Comparison of ENCODE assay signal across 1 cellular context in genomic region chr10:71850745-71851629, GRCh38.
A peak's percentile ranks its signal among the peaks of the same experiment; 100 is the strongest.
TF ChIP-seq lines count a peak whose summit lies in the region.

TSS of gene PSAP (minus strand) at chr10:71851251. CDS start at chr10:71851221, 30 bp downstream.

TF ChIP-seq in HEK293, 187 proteins besides CTCF, POLR2A, EP300 and RAD21 (continued from another document and continues in another):
- TF ChIP-seq REST (tag by site-specific recombination; IDR thresholded peaks at IDR 0.05) (peak; percentile 30; the same call in 1 of the 2 replicates), ZXDB (tag by site-specific recombination; IDR thresholded peaks at IDR 0.05) (peak; percentile 79), ZNF433 (tag by site-specific recombination; IDR thresholded peaks at IDR 0.05; ENCODE audit: low read depth) (no peak), ZBTB21 (tag by site-specific recombination; IDR thresholded peaks at IDR 0.05) (no peak), ZNF837 (tag by site-specific recombination; IDR thresholded peaks at IDR 0.05) (no peak), TSHZ1 (tag by site-specific recombination; IDR thresholded peaks at IDR 0.05; ENCODE audit: borderline replicate concordance) (peak; percentile 10; the same call in 1 of the 2 replicates), ZNF473 (tag by site-specific recombination; IDR thresholded peaks at IDR 0.05) (no peak), ZNF792 (tag by site-specific recombination; IDR thresholded peaks at IDR 0.05) (no peak), SALL2 (tag by site-specific recombination; IDR thresholded peaks at IDR 0.05; ENCODE audit: borderline replicate concordance) (no peak), ZNF324 (tag by site-specific recombination; IDR thresholded peaks at IDR 0.05) (peak; percentile 51; the same call in 1 of the 2 replicates), ZNF555 (tag by site-specific recombination; conservative IDR thresholded peaks at IDR 0.05) (no peak), ZNF10 (tag by site-specific recombination; IDR thresholded peaks at IDR 0.05) (no peak), ZFHX2 (tag by site-specific recombination; conservative IDR thresholded peaks at IDR 0.05) (peak; percentile 73), ZBTB17 (tag by site-specific recombination; IDR thresholded peaks at IDR 0.05) (peak; percentile 85), PRDM1 (tag by site-specific recombination; IDR thresholded peaks at IDR 0.05) (peak; percentile 90), MZF1 (tag by site-specific recombination; IDR thresholded peaks at IDR 0.05; ENCODE audit: borderline replicate concordance) (no peak), ZNF23 (tag by site-specific recombination; IDR thresholded peaks at IDR 0.05; ENCODE audit: borderline replicate concordance) (no peak), YY1 (tag by site-specific recombination; IDR thresholded peaks at IDR 0.05) (no peak), ZFP37 (tag by site-specific recombination; IDR thresholded peaks at IDR 0.05) (0 out of 2 replicates have a peak, but pooled peaks have one; percentile 31), ZNF155 (tag by site-specific recombination; IDR thresholded peaks at IDR 0.05) (no peak), HOXA7 (CRISPR knock-in tag; IDR thresholded peaks at IDR 0.05; ENCODE audit: borderline replicate concordance) (no peak), REPIN1 (tag by site-specific recombination; IDR thresholded peaks at IDR 0.05; ENCODE audit: low read depth) (peak; percentile 24; the same call in 1 of the 2 replicates), ZBTB20 (tag by site-specific recombination; IDR thresholded peaks at IDR 0.05) (no peak), ZNF544 (tag by site-specific recombination; IDR thresholded peaks at IDR 0.05) (no peak), ZNF610 (tag by site-specific recombination; IDR thresholded peaks at IDR 0.05; ENCODE audit: borderline replicate concordance) (peak; percentile 100), ZNF558 (tag by site-specific recombination; IDR thresholded peaks at IDR 0.05) (no peak), ZNF791 (tag by site-specific recombination; IDR thresholded peaks at IDR 0.05) (no peak), ZBTB48 (tag by site-specific recombination; IDR thresholded peaks at IDR 0.05) (peak; percentile 87), BCL11B (tag by site-specific recombination; IDR thresholded peaks at IDR 0.05; ENCODE audit: low read depth) (no peak; the same call in 1 of the 2 replicates), ZNF621 (tag by site-specific recombination; IDR thresholded peaks at IDR 0.05) (no peak), KLF9 (tag by site-specific recombination; IDR thresholded peaks at IDR 0.05; ENCODE audit: low read depth) (peak; percentile 73; the same call in 1 of the 2 replicates)
- TF ChIP-seq, protein P1, sequence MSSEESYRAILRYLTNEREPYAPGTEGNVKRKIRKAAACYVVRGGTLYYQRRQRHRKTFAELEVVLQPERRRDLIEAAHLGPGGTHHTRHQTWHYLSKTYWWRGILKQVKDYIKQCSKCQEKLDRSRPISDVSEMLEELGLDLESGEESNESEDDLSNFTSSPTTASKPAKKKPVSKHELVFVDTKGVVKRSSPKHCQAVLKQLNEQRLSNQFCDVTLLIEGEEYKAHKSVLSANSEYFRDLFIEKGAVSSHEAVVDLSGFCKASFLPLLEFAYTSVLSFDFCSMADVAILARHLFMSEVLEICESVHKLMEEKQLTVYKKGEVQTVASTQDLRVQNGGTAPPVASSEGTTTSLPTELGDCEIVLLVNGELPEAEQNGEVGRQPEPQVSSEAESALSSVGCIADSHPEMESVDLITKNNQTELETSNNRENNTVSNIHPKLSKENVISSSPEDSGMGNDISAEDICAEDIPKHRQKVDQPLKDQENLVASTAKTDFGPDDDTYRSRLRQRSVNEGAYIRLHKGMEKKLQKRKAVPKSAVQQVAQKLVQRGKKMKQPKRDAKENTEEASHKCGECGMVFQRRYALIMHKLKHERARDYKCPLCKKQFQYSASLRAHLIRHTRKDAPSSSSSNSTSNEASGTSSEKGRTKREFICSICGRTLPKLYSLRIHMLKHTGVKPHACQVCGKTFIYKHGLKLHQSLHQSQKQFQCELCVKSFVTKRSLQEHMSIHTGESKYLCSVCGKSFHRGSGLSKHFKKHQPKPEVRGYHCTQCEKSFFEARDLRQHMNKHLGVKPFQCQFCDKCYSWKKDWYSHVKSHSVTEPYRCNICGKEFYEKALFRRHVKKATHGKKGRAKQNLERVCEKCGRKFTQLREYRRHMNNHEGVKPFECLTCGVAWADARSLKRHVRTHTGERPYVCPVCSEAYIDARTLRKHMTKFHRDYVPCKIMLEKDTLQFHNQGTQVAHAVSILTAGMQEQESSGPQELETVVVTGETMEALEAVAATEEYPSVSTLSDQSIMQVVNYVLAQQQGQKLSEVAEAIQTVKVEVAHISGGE (tag by site-specific recombination; conservative IDR thresholded peaks at IDR 0.05; ENCODE audit: low read depth), result no peak
- TF ChIP-seq, protein P2, sequence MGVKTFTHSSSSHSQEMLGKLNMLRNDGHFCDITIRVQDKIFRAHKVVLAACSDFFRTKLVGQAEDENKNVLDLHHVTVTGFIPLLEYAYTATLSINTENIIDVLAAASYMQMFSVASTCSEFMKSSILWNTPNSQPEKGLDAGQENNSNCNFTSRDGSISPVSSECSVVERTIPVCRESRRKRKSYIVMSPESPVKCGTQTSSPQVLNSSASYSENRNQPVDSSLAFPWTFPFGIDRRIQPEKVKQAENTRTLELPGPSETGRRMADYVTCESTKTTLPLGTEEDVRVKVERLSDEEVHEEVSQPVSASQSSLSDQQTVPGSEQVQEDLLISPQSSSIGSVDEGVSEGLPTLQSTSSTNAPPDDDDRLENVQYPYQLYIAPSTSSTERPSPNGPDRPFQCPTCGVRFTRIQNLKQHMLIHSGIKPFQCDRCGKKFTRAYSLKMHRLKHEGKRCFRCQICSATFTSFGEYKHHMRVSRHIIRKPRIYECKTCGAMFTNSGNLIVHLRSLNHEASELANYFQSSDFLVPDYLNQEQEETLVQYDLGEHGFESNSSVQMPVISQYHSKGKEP (tag by site-specific recombination; IDR thresholded peaks at IDR 0.05), result no peak
- TF ChIP-seq, protein P3, sequence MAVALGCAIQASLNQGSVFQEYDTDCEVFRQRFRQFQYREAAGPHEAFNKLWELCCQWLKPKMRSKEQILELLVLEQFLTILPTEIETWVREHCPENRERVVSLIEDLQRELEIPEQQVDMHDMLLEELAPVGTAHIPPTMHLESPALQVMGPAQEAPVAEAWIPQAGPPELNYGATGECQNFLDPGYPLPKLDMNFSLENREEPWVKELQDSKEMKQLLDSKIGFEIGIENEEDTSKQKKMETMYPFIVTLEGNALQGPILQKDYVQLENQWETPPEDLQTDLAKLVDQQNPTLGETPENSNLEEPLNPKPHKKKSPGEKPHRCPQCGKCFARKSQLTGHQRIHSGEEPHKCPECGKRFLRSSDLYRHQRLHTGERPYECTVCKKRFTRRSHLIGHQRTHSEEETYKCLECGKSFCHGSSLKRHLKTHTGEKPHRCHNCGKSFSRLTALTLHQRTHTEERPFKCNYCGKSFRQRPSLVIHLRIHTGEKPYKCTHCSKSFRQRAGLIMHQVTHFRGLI (tag by site-specific recombination; IDR thresholded peaks at IDR 0.05), result peak; percentile 17
- TF ChIP-seq, protein P4, sequence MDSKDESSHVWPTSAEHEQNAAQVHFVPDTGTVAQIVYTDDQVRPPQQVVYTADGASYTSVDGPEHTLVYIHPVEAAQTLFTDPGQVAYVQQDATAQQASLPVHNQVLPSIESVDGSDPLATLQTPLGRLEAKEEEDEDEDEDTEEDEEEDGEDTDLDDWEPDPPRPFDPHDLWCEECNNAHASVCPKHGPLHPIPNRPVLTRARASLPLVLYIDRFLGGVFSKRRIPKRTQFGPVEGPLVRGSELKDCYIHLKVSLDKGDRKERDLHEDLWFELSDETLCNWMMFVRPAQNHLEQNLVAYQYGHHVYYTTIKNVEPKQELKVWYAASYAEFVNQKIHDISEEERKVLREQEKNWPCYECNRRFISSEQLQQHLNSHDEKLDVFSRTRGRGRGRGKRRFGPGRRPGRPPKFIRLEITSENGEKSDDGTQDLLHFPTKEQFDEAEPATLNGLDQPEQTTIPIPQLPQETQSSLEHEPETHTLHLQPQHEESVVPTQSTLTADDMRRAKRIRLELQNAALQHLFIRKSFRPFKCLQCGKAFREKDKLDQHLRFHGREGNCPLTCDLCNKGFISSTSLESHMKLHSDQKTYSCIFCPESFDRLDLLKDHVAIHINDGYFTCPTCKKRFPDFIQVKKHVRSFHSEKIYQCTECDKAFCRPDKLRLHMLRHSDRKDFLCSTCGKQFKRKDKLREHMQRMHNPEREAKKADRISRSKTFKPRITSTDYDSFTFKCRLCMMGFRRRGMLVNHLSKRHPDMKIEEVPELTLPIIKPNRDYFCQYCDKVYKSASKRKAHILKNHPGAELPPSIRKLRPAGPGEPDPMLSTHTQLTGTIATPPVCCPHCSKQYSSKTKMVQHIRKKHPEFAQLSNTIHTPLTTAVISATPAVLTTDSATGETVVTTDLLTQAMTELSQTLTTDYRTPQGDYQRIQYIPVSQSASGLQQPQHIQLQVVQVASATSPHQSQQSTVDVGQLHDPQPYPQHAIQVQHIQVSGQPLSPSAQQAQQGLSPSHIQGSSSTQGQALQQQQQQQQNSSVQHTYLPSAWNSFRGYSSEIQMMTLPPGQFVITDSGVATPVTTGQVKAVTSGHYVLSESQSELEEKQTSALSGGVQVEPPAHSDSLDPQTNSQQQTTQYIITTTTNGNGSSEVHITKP (tag by site-specific recombination; IDR thresholded peaks at IDR 0.05), result peak; percentile 97
- TF ChIP-seq, protein P5, sequence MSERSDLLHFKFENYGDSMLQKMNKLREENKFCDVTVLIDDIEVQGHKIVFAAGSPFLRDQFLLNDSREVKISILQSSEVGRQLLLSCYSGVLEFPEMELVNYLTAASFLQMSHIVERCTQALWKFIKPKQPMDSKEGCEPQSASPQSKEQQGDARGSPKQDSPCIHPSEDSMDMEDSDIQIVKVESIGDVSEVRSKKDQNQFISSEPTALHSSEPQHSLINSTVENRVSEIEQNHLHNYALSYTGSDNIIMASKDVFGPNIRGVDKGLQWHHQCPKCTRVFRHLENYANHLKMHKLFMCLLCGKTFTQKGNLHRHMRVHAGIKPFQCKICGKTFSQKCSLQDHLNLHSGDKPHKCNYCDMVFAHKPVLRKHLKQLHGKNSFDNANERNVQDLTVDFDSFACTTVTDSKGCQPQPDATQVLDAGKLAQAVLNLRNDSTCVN (tag by site-specific recombination; optimal IDR thresholded peaks at IDR 0.05), result peak; percentile 89
- TF ChIP-seq, protein P6, sequence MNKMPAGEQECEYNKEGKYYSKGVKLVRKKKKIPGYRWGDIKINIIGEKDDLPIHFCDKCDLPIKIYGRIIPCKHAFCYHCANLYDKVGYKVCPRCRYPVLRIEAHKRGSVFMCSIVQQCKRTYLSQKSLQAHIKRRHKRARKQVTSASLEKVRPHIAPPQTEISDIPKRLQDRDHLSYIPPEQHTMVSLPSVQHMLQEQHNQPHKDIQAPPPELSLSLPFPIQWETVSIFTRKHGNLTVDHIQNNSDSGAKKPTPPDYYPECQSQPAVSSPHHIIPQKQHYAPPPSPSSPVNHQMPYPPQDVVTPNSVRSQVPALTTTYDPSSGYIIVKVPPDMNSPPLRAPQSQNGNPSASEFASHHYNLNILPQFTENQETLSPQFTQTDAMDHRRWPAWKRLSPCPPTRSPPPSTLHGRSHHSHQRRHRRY (tag by site-specific recombination; IDR thresholded peaks at IDR 0.05), result no peak
